ENCODE assay signal across 7 cellular contexts in the genomic region with DNA sequence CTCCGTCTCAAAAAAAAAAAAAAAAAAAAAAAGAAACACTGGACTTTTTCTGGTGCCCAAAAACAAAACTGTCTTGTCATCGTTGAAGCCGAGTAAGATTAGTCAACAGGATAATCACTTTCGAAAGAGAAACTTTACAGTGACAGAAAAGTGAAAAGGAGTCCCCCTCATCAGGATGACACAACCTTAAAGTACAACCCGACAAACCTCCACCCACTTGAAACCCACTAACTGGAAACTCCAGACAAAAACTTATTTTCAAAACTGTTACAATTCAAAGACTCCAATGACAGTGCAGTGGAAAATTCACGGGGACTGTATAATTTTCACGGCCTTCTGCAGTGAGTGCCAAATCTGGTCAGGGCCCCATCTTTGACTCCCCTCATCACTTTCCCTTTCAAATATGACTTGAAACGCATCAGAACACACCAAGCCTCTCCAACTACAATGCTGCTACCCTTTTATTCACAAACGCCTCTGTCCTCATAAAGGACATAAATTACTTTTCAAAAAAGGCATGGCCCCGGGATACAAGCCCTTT. TPM values are rescaled to one million over a fixed set of nuclear protein-coding genes. Genes with fewer than 3 reads are reported as not detected.
DNase-seq lines count a peak whose midpoint lies in the region; ATAC-seq and TF ChIP-seq lines count a peak whose summit lies in the region.

No MANE protein-coding gene starts in this region.

- intact Hi-C loops in breast epithelium (cut with DNase I; ENCODE audit: low total_unique reads), result no loop called here

- peak overlapping the region in 1 of 2 experiments; percentile 11 for H3K18ac ChIP-seq in mesenchymal stem cell (ENCODE audit: low read depth in 1 of 2, low read length in 2 of 2)

- peak; percentile 30 for DNase-seq in SIG-M5 (lab: John Stamatoyannopoulos, UW)
- DNase-seq in breast epithelium (ENCODE audit: low spot score in 2 of 2), result no peak
- DNase-seq in mesenchymal stem cell, result peak; percentile 86
- DNase-seq in stimulated activated naive CD8-positive, alpha-beta T cell treated with anti-CD3 and anti-CD28 coated beads, Interleukin-15, Interleukin-2, amounts not matched to agents 100 U/mL and 50 U/mL, for 24 hours, result peak; percentile 54
- no peak for DNase-seq in DMS114 treated with DMSO at 0.1 percent for 48 hours (lab: John Stamatoyannopoulos, UW; ENCODE audit: unreplicated experiment)

- peak overlapping the region in 1 of 2 experiments; percentile 75 for H3K4ac ChIP-seq in mesenchymal stem cell (ENCODE audit: low read depth in 1 of 2, low read length in 2 of 2)

- no peaks in the 10 kb centered on the region for H3K9me3 ChIP-seq in breast epithelium
- H3K9me3 ChIP-seq in mesenchymal stem cell (ENCODE audit: control insufficient read depth, low read length), result no peaks in the 10 kb centered on the region

- peak overlapping the region; percentile 60 for H3K4me2 ChIP-seq in mesenchymal stem cell (ENCODE audit: low read length, poor library complexity, severe bottlenecking)

- H3K27ac ChIP-seq in breast epithelium, result peak overlapping the region; percentile 94 to 96
- peak overlapping the region; percentile 45 for H3K27ac ChIP-seq in mesenchymal stem cell (ENCODE audit: low read length, poor library complexity, severe bottlenecking)

- no peak overlapping the region for H3K14ac ChIP-seq in mesenchymal stem cell (ENCODE audit: low read length in 2 of 2)

- no peaks in the 10 kb centered on the region for H3K79me1 ChIP-seq in mesenchymal stem cell (replicated peaks; ENCODE audit: low read length, poor library complexity, severe bottlenecking)

- H3K4me3 ChIP-seq in breast epithelium (peak overlapping the region; percentile 76 to 93 (median 89)), mesenchymal stem cell (ENCODE audit: insufficient read depth in 1 of 2, low read depth in 1 of 2, low read length in 2 of 2) (peak overlapping the region; percentile 91 to 94)

- H2BK5ac ChIP-seq in mesenchymal stem cell (ENCODE audit: low read depth, low read length, poor library complexity, severe bottlenecking), result no peak overlapping the region

- no peak overlapping the region for H4K8ac ChIP-seq in mesenchymal stem cell (ENCODE audit: low read length)

- no peaks in the 10 kb centered on the region for H3K36me3 ChIP-seq in breast epithelium
- no peaks in the 10 kb centered on the region for H3K36me3 ChIP-seq in mesenchymal stem cell (ENCODE audit: control insufficient read depth in 1 of 2, insufficient read depth in 2 of 2, low read depth in 1 of 2, low read length in 2 of 2)

- no peak overlapping the region for H2BK15ac ChIP-seq in mesenchymal stem cell (ENCODE audit: low read depth, poor library complexity, severe bottlenecking)

- H3K23ac ChIP-seq in mesenchymal stem cell (ENCODE audit: low read length in 2 of 2), result no peak overlapping the region

- no peak for TF ChIP-seq POLR2A in breast epithelium (IDR thresholded peaks at IDR 0.05)

- H2AK5ac ChIP-seq in mesenchymal stem cell (ENCODE audit: low read length, severe bottlenecking), result no peak overlapping the region

- H2BK12ac ChIP-seq in mesenchymal stem cell (ENCODE audit: low read length in 2 of 2), result no peak overlapping the region

- H3K9ac ChIP-seq in mesenchymal stem cell (ENCODE audit: low read length), result peak overlapping the region; percentile 99

- no peak overlapping the region for H2BK120ac ChIP-seq in mesenchymal stem cell (ENCODE audit: low read depth, low read length)

- no peak for TF ChIP-seq CTCF in breast epithelium (IDR thresholded peaks at IDR 0.05)

- peak overlapping the region; percentile 10 for H2AFZ ChIP-seq in mesenchymal stem cell (ENCODE audit: low read depth, low read length)

- H3K27me3 ChIP-seq in breast epithelium (no peaks in the 10 kb centered on the region), mesenchymal stem cell (ENCODE audit: control insufficient read depth in 1 of 2, insufficient read depth in 1 of 2, low read length in 2 of 2) (no peaks in the 10 kb centered on the region)

- peak; percentile 65 for ATAC-seq in GM18868 (IDR thresholded peaks at IDR 0.05; ENCODE audit: unreplicated experiment)
- peak; percentile 59 for ATAC-seq in HG02981 (IDR thresholded peaks at IDR 0.05; ENCODE audit: unreplicated experiment)
- ATAC-seq in stimulated activated naive CD8-positive, alpha-beta T cell treated with anti-CD3 and anti-CD28 coated beads, Interleukin-15, Interleukin-2, amounts not matched to agents 100 U/mL and 50 U/mL, for 24 hours, result peak; percentile 79

- H3K4me1 ChIP-seq in breast epithelium (no peaks in the 10 kb centered on the region), mesenchymal stem cell (ENCODE audit: control insufficient read depth, insufficient read depth, low read depth, low read length) (peaks cover 18% of the 10 kb centered on the region)

- WGBS in mesenchymal stem cell, result 4% methylated on average over 9 of the region's 10 CpGs

- H4K91ac ChIP-seq in mesenchymal stem cell (ENCODE audit: low read length), result no peak overlapping the region

RNA-seq across cellular contexts. Expression of a gene that starts 1.2 kb away (rescaled TPM):
- total RNA-seq in breast epithelium, result 100 to 1,000 TPM in 2 of 3 donors, 10 to 100 TPM in 1; 63.5 to 124 (median 118) TPM
- polyA plus RNA-seq in mesenchymal stem cell (2013, experiment 1 of 2), result 55.3 TPM
- polyA plus RNA-seq in mesenchymal stem cell (2013, experiment 2 of 2), result 56.6 TPM

RNA-seq across cellular contexts. Expression of a gene that starts 50.5 kb away (rescaled TPM):
- 10 to 100 TPM; 19.2 to 42.3 (median 38.0) TPM for total RNA-seq in breast epithelium
- 40.9 TPM for polyA plus RNA-seq in mesenchymal stem cell (2013, experiment 1 of 2)
- polyA plus RNA-seq in mesenchymal stem cell (2013, experiment 2 of 2), result 42.9 TPM

Comparison
In these comparisons a context has a peak if more than half of its experiments do, and no peak if none do; other contexts are left out.
1. DNase-seq: peak in SIG-M5 (single experiment), mesenchymal stem cell (single experiment) and stimulated activated naive CD8-positive, alpha-beta T cell treated with anti-CD3 and anti-CD28 coated beads, Interleukin-15, Interleukin-2, amounts not matched to agents 100 U/mL and 50 U/mL, for 24 hours (single experiment); none in breast epithelium (0 of 2) and DMS114 treated with DMSO at 0.1 percent for 48 hours (single experiment).
2. Peak in every context shown above with its lines, with median percentiles within 50 percentile points of each other: ATAC-seq.